8 cellular contexts compared by ENCODE assay signal in genomic region chr21:46297311-46298082, GRCh38. TPM values are rescaled to one million over a fixed set of nuclear protein-coding genes. Genes with fewer than 3 reads are reported as not detected.
DNase-seq lines count a peak whose midpoint lies in the region; ATAC-seq and TF ChIP-seq lines count a peak whose summit lies in the region.

No MANE protein-coding gene starts in this region.

- 6 to 8% methylated on average over 19 to 70 of the region's 77 CpGs for WGBS in upper lobe of left lung, 2 donors

- H3K4me3 ChIP-seq in dorsolateral prefrontal cortex (peak overlapping the region in 57 of 59 donors; percentile 7 to 65 (median 47)), upper lobe of left lung (peak overlapping the region; percentile 42 to 62 (median 50))

- no peak for TF ChIP-seq POLR2A in upper lobe of left lung (IDR thresholded peaks at IDR 0.05)

- peaks cover 10 to 23% (median 14%) of the 10 kb centered on the region in 4 donors for H3K4me1 ChIP-seq in upper lobe of left lung

- H3K9me3 Mint-ChIP-seq in activated T-cell treated with anti-CD3 and anti-CD28 coated beads, Interleukin-2, amount 50 U/mL, for 24 hours, result no peaks in the 10 kb centered on the region
- no peaks in the 10 kb centered on the region for H3K9me3 Mint-ChIP-seq in memory B cell

- H3K27ac ChIP-seq in dorsolateral prefrontal cortex, result peak overlapping the region in 7 of 59 donors; percentile 22 to 55 (median 43)
- H3K27ac ChIP-seq in upper lobe of left lung, result peak overlapping the region in 3 of 4 donors; percentile 36 to 70 (median 43)

- H3K27me3 ChIP-seq in dorsolateral prefrontal cortex, result peaks cover 0 to 10% (median 0%) of the 10 kb centered on the region in 45 donors
- peaks cover 0 to 9% (median 1%) of the 10 kb centered on the region in 4 donors for H3K27me3 ChIP-seq in upper lobe of left lung

- no peaks in the 10 kb centered on the region for H3K9me3 ChIP-seq in upper lobe of left lung

- ATAC-seq in memory B cell (ENCODE audit: low read depth), result peak; percentile 16
- peak in 1 of 2 donors; percentile 43 for ATAC-seq in upper lobe of left lung (ENCODE audit: low FRiP score in 2 of 2)

- no peak overlapping the region for H3K27ac Mint-ChIP-seq in activated T-cell treated with anti-CD3 and anti-CD28 coated beads, Interleukin-2, amount 50 U/mL, for 24 hours
- no peak overlapping the region for H3K27ac Mint-ChIP-seq in memory B cell

- DNase-seq in activated T-cell treated with anti-CD3 and anti-CD28 coated beads, Interleukin-2, amount 50 U/mL, for 24 hours, result peak; percentile 52
- no peak for DNase-seq in activated T-cell treated with anti-CD3 and anti-CD28 coated beads, Interleukin-2, amount 50 U/mL, for 1 hour
- DNase-seq in dorsolateral prefrontal cortex, result no peak
- no peak for DNase-seq in memory B cell (ENCODE audit: low spot score in 2 of 2)
- DNase-seq in upper lobe of left lung, result peak in 1 of 2 donors; percentile 87
- no peak for DNase-seq in NCI-H1436 (lab: John Stamatoyannopoulos, UW)
- no peak for DNase-seq in SHP77 treated with DMSO at 0.1 percent for 48 hours (lab: John Stamatoyannopoulos, UW)
- no peak for DNase-seq in cerebellum (ENCODE audit: low spot score)

- peak overlapping the region; percentile 57 for H3K4me3 Mint-ChIP-seq in activated T-cell treated with anti-CD3 and anti-CD28 coated beads, Interleukin-2, amount 50 U/mL, for 24 hours
- H3K4me3 Mint-ChIP-seq in memory B cell, result peak overlapping the region; percentile 78

- peaks cover 4% of the 10 kb centered on the region for H3K27me3 Mint-ChIP-seq in activated T-cell treated with anti-CD3 and anti-CD28 coated beads, Interleukin-2, amount 50 U/mL, for 24 hours
- no peaks in the 10 kb centered on the region for H3K27me3 Mint-ChIP-seq in memory B cell

- H3K36me3 Mint-ChIP-seq in activated T-cell treated with anti-CD3 and anti-CD28 coated beads, Interleukin-2, amount 50 U/mL, for 24 hours (ENCODE audit: low read depth), result peaks cover 36% of the 10 kb centered on the region
- H3K36me3 Mint-ChIP-seq in memory B cell, result no peaks in the 10 kb centered on the region

- TF ChIP-seq EP300 in upper lobe of left lung (IDR thresholded peaks at IDR 0.05), result no peak

- TF ChIP-seq CTCF in dorsolateral prefrontal cortex (IDR thresholded peaks at IDR 0.05 in 54 of 56, conservative IDR thresholded peaks at IDR 0.05 in 2 of 56; ENCODE audit: low read depth in 1 of 56, partially characterized antibody in 56 of 56), result no peak
- TF ChIP-seq CTCF in upper lobe of left lung (IDR thresholded peaks at IDR 0.05), result no peak

- peaks cover 0 to 5% (median 2%) of the 10 kb centered on the region in 4 donors for H3K36me3 ChIP-seq in upper lobe of left lung

- H3K4me1 Mint-ChIP-seq in activated T-cell treated with anti-CD3 and anti-CD28 coated beads, Interleukin-2, amount 50 U/mL, for 24 hours (ENCODE audit: low read depth), result peaks cover 17% of the 10 kb centered on the region
- peaks cover 10% of the 10 kb centered on the region for H3K4me1 Mint-ChIP-seq in memory B cell

- intact Hi-C loops in dorsolateral prefrontal cortex (cut with DNase I), result no loop called here

RNA-seq across cellular contexts. Expression of gene YBEY, which starts 11.4 kb away (rescaled TPM):
- total RNA-seq in dorsolateral prefrontal cortex (10 to 100 TPM in 107 of 120 experiments, 1 to 10 TPM in 13; 4.9 to 22.3 (median 13.5) TPM), upper lobe of left lung (10 to 100 TPM in 4 of 6 donors, 1 to 10 TPM in 2; 7.7 to 26.2 (median 10.8) TPM), cerebellum (13.4 TPM)

RNA-seq across cellular contexts. Expression of gene MCM3AP, which starts 12.1 kb away (rescaled TPM):
- total RNA-seq in dorsolateral prefrontal cortex (100 to 1,000 TPM in 83 of 120 experiments, 10 to 100 TPM in 37; 83.5 to 136 (median 104) TPM), upper lobe of left lung (100 to 1,000 TPM in 2 of 6 donors, 10 to 100 TPM in 4; 93.3 to 226 (median 98.4) TPM), cerebellum (77.6 TPM)

RNA-seq across cellular contexts. Expression of gene C21orf58, which starts 26.2 kb away (rescaled TPM):
- 10 to 100 TPM in 1 of 120 experiments, 1 to 10 TPM in 119; 2.4 to 11.8 (median 5.4) TPM for total RNA-seq in dorsolateral prefrontal cortex
- 10 to 100 TPM in 2 of 6 donors, 1 to 10 TPM in 4; 3.2 to 35.6 (median 6.7) TPM for total RNA-seq in upper lobe of left lung
- 10.7 TPM for total RNA-seq in cerebellum

RNA-seq across cellular contexts. Expression of gene PCNT, which starts 26.5 kb away (rescaled TPM):
- total RNA-seq in dorsolateral prefrontal cortex (100 to 1,000 TPM in 14 of 120 experiments, 10 to 100 TPM in 106; 48.0 to 125 (median 79.1) TPM), upper lobe of left lung (100 to 1,000 TPM in 1 of 6 donors, 10 to 100 TPM in 5; 24.9 to 130 (median 44.4) TPM), cerebellum (37.7 TPM)
